In genomic region chr12:116616536-116617248, GRCh38 we compare ENCODE assay signal across 2 cellular contexts.
TF ChIP-seq lines count a peak whose summit lies in the region.

No MANE protein-coding gene starts in this region.

TF ChIP-seq in K562, 482 proteins besides CTCF, POLR2A, EP300 and RAD21:
- TF ChIP-seq LCOR (CRISPR knock-in tag; IDR thresholded peaks at IDR 0.05) (no peak), MXD1 (CRISPR knock-in tag; IDR thresholded peaks at IDR 0.05; ENCODE audit: borderline replicate concordance, poor library complexity, severe bottlenecking) (no peak), ZFP36 (IDR thresholded peaks at IDR 0.05; ENCODE audit: low read depth, low read length, partially characterized antibody) (peak; percentile 36), RBM25 (IDR thresholded peaks at IDR 0.05; ENCODE audit: low read depth, low read length, severe bottlenecking) (peak; percentile 52), FOXM1 (IDR thresholded peaks at IDR 0.05; ENCODE audit: low read depth) (no peak), FOXM1 (CRISPR knock-in tag; IDR thresholded peaks at IDR 0.05; ENCODE audit: low read depth) (no peak), ADNP (tag; IDR thresholded peaks at IDR 0.05) (peak; percentile 47; the same call in 1 of the 2 replicates), ZBTB7A (IDR thresholded peaks at IDR 0.05; ENCODE audit: borderline replicate concordance, control insufficient read depth, low read depth, low read length) (no peak), TRIM24 (IDR thresholded peaks at IDR 0.05) (no peak), HMGN3 (IDR thresholded peaks at IDR 0.05; ENCODE audit: borderline replicate concordance, extremely low read depth, insufficient read length, low read depth, low read length) (no peak)

TF ChIP-seq in endothelial cell of umbilical vein, 7 proteins besides CTCF, POLR2A, EP300 and RAD21:
- TF ChIP-seq GATA2 (IDR thresholded peaks at IDR 0.05; ENCODE audit: insufficient read depth, insufficient read length, low read depth, low read length) (no peak), EZH2 (IDR thresholded peaks at IDR 0.05; ENCODE audit: borderline replicate concordance, low read depth, low read length, severe bottlenecking) (no peak), POLR2AphosphoS5 (IDR thresholded peaks at IDR 0.05; ENCODE audit: insufficient read depth, low read depth, low read length) (no peak), FOS (IDR thresholded peaks at IDR 0.05; ENCODE audit: borderline replicate concordance, insufficient read depth, low read length) (no peak)
